ENCODE assay signal across 7 cellular contexts in the genomic region with DNA sequence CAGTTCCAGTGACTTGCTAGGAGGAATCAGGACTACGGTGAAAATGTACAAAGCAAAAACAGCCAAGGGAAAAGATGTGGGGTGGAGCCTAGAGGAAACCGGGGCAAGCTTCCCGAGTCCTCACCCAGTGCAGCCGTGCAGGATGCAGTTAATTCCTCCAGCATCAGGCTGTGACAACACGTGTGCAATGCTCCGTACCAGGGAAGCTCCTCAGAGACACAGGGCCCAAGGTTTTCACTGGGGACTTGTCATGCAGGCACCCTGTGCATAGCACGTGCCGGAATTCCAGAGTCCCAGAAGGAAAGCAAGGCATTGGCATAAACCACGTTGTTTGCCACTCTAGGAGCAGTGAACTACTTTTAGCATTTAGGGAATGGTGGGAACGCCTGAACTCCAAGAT. TPM values are rescaled to one million over a fixed set of nuclear protein-coding genes. Genes with fewer than 3 reads are reported as not detected.
DNase-seq lines count a peak whose midpoint lies in the region; ATAC-seq and TF ChIP-seq lines count a peak whose summit lies in the region.
"Not testable (repeated sequence)": the region's sequence is repeated elsewhere in the genome, so short reads cannot be mapped to it uniquely, and the experiment has no call there.

No MANE protein-coding gene starts in this region.

- H3K4me1 ChIP-seq in esophagus muscularis mucosa (peaks cover under 1 to 17% (median 8%) of the 10 kb centered on the region in 4 donors), heart left ventricle (peaks cover 0 to 14% (median 8%) of the 10 kb centered on the region in 12 donors)

- not testable (repeated sequence) for H3K36me3 Mint-ChIP-seq in brain; progenitor cell of endocrine pancreas (ENCODE audit: insufficient read depth)

- not testable (repeated sequence) for H3K36me3 ChIP-seq in esophagus muscularis mucosa, heart left ventricle

- peak overlapping the region in 3 of 5 experiments; percentile 62 to 76 (median 66) for H3K27ac Mint-ChIP-seq in brain
- H3K27ac Mint-ChIP-seq in progenitor cell of endocrine pancreas, result peak overlapping the region; percentile 39

- H3K4me3 Mint-ChIP-seq in brain, result peak overlapping the region in 3 of 5 experiments; percentile 20 to 68 (median 32)
- not testable (repeated sequence) for H3K4me3 Mint-ChIP-seq in progenitor cell of endocrine pancreas (ENCODE audit: low read depth)

- TF ChIP-seq EP300 in esophagus muscularis mucosa (IDR thresholded peaks at IDR 0.05), result not testable (repeated sequence)

- H3K27me3 Mint-ChIP-seq in brain, progenitor cell of endocrine pancreas: not testable (repeated sequence)

- not testable (repeated sequence) for TF ChIP-seq POLR2A in esophagus muscularis mucosa (IDR thresholded peaks at IDR 0.05; ENCODE audit: low read depth); heart left ventricle (IDR thresholded peaks at IDR 0.05)

- intact Hi-C loops in esophagus muscularis mucosa (cut with DNase I); heart left ventricle (cut with DNase I): not testable (repeated sequence)

- H3K9me3 ChIP-seq in esophagus muscularis mucosa, heart left ventricle: not testable (repeated sequence)

- peak in 3 of 4 donors; percentile 46 to 58 (median 56) for ATAC-seq in heart left ventricle

- DNase-seq in EH (ENCODE audit: low read depth) (peak; percentile 22), NCI-H2227 treated with DMSO at 0.1 percent for 48 hours (lab: John Stamatoyannopoulos, UW) (peak; percentile 33), esophagus muscularis mucosa (ENCODE audit: extremely low spot score) (peak; percentile 66), heart left ventricle (peak in 1 of 5 donors; percentile 22), kidney tubule cell (ENCODE audit: low spot score) (peak; percentile 4)
- DNase-seq in progenitor cell of endocrine pancreas (ENCODE audit: low spot score, unreplicated experiment), result not testable (repeated sequence)

- H3K9me3 Mint-ChIP-seq in brain; progenitor cell of endocrine pancreas (ENCODE audit: low read depth): not testable (repeated sequence)

- H3K27ac ChIP-seq in esophagus muscularis mucosa (replicated peaks in 1 of 4); heart left ventricle: not testable (repeated sequence)

- WGBS in esophagus muscularis mucosa, result 49% methylated on average over 3 of the region's 10 CpGs
- 15 to 33% (median 24%) methylated on average over 8 to 10 of the region's 10 CpGs for WGBS in heart left ventricle, 4 donors

- TF ChIP-seq CTCF in brain (conservative IDR thresholded peaks at IDR 0.05); esophagus muscularis mucosa (IDR thresholded peaks at IDR 0.05); heart left ventricle (IDR thresholded peaks at IDR 0.05); progenitor cell of endocrine pancreas (IDR thresholded peaks at IDR 0.05; ENCODE audit: unreplicated experiment): not testable (repeated sequence)

- peaks cover 43% of the 10 kb centered on the region for H3K4me1 Mint-ChIP-seq in brain
- H3K4me1 Mint-ChIP-seq in progenitor cell of endocrine pancreas (ENCODE audit: low read depth), result not testable (repeated sequence)

- not testable (repeated sequence) for H3K4me3 ChIP-seq in esophagus muscularis mucosa, heart left ventricle

- H3K27me3 ChIP-seq in esophagus muscularis mucosa, heart left ventricle: not testable (repeated sequence)

RNA-seq across cellular contexts. Expression of a gene that starts 6.6 kb away (rescaled TPM):
- polyA plus RNA-seq in brain (ENCODE audit: insufficient read depth, low read depth, low replicate concordance) (22.4 TPM), heart left ventricle (1 to 10 TPM; 2.3 to 7.2 TPM)
- total RNA-seq in esophagus muscularis mucosa (1 to 10 TPM; 2.5 to 4.9 (median 3.4) TPM), heart left ventricle (10 to 100 TPM in 2 of 9 donors, 1 to 10 TPM in 7; 2.2 to 12.4 (median 8.9) TPM), progenitor cell of endocrine pancreas (15.9 and 16.6 TPM in 2 replicates)
